ENCODE assay signal across 22 cellular contexts in genomic region chr11:68735626-68736025, GRCh38. TPM values are rescaled to one million over a fixed set of nuclear protein-coding genes. Genes with fewer than 3 reads are reported as not detected.
DNase-seq lines count a peak whose midpoint lies in the region; ATAC-seq and TF ChIP-seq lines count a peak whose summit lies in the region.
"Had no signal": no experiment of that assay in that cellular context is flagged by ENCODE, and none has a peak within 500 bp of the region (broad histone marks: within the 10 kb centered on the region; RNA-seq: fewer than 3 reads in every experiment).

No MANE protein-coding gene starts in this region.

- peak; percentile 47 for ATAC-seq in upper lobe of right lung
- ATAC-seq: HCT116, Right ventricle myocardium inferior had no signal

- DNase-seq in SIG-M5 treated with dmso at 0.1 percent for 504 hours (lab: John Stamatoyannopoulos, UW; ENCODE audit: unreplicated experiment) = peak; percentile 70
- DNase-seq in SIG-M5 (lab: John Stamatoyannopoulos, UW) = no peak
- peak; percentile 43 for DNase-seq in NOMO-1 treated with dmso at 0.1 percent for 144 hours (lab: John Stamatoyannopoulos, UW; ENCODE audit: unreplicated experiment)
- DNase-seq in choroid plexus epithelial cell (ENCODE audit: low read depth) = peak; percentile 1
- no peak for DNase-seq in upper lobe of right lung
- no peak for DNase-seq in HT-29 (ENCODE audit: low spot score)
- DNase-seq in ecto neural progenitor cell (ENCODE audit: low spot score) = no peak
- DNase-seq in tibial artery = no peak
- DNase-seq: CD8-positive, alpha-beta memory T cell; GDM1; Karpas-422; NCI-H1105; NCI-H146; NCI-H2029; NCI-H226; NCI-H510A treated with DMSO at 0.1 percent for 48 hours; NCI-H748 treated with DMSO at 0.1 percent for 48 hours had no signal

- H3K4me3 ChIP-seq in choroid plexus epithelial cell (ENCODE audit: low read depth, low read length) (no peak overlapping the region), upper lobe of right lung (no peak overlapping the region), tibial artery (no peak overlapping the region)
- H3K4me3 ChIP-seq: BLaER1 treated with 17β-estradiol and CSF1 and Interleukin-3, amounts not matched to agents 10 nM and 100 nM had no signal

- H3K27me3 ChIP-seq in upper lobe of right lung (no peaks in the 10 kb centered on the region), tibial artery (no peaks in the 10 kb centered on the region)
- H3K27me3 ChIP-seq: BLaER1 treated with 17β-estradiol and CSF1 and Interleukin-3, amounts not matched to agents 10 nM and 100 nM had no signal

- H3K4me1 ChIP-seq in upper lobe of right lung (no peaks in the 10 kb centered on the region), tibial artery (no peaks in the 10 kb centered on the region)

- no peak for TF ChIP-seq CTCF in choroid plexus epithelial cell (conservative IDR thresholded peaks at IDR 0.05; ENCODE audit: low read depth, low read length)
- no peak for TF ChIP-seq CTCF in upper lobe of right lung (IDR thresholded peaks at IDR 0.05)
- no peak for TF ChIP-seq CTCF in tibial artery (IDR thresholded peaks at IDR 0.05)

- no peak overlapping the region for H3K27ac ChIP-seq in upper lobe of right lung
- H3K27ac ChIP-seq in tibial artery = no peak overlapping the region
- H3K27ac ChIP-seq: 22Rv1; BLaER1 treated with 17β-estradiol and CSF1 and Interleukin-3, amounts not matched to agents 10 nM and 100 nM had no signal

- H3K9me3 ChIP-seq in upper lobe of right lung = no peaks in the 10 kb centered on the region
- H3K9me3 ChIP-seq in tibial artery = no peaks in the 10 kb centered on the region
- H3K9me3 ChIP-seq: BLaER1 treated with 17β-estradiol and CSF1 and Interleukin-3, amounts not matched to agents 10 nM and 100 nM had no signal

- H3K36me3 ChIP-seq in upper lobe of right lung (no peaks in the 10 kb centered on the region), tibial artery (no peaks in the 10 kb centered on the region)
- H3K36me3 ChIP-seq: BLaER1 treated with 17β-estradiol and CSF1 and Interleukin-3, amounts not matched to agents 10 nM and 100 nM had no signal

- intact Hi-C loops in upper lobe of right lung (cut with DNase I) (no loop called here), tibial artery (cut with DNase I; ENCODE audit: low total_unique reads) (no loop called here)

RNA-seq across cellular contexts. Expression of gene TESMIN, which starts 15.7 kb away (rescaled TPM):
- total RNA-seq in upper lobe of right lung = 0.81 TPM
- 26.3 and 31.7 TPM in 2 replicates for total RNA-seq in HT-29 (2014; rRNA removed; shearing (Covaris generic))

RNA-seq across cellular contexts. Expression of gene GAL, which starts 51.3 kb away (rescaled TPM):
- not detected for total RNA-seq in upper lobe of right lung
- total RNA-seq in HT-29 (2014; rRNA removed; shearing (Covaris generic)) = not detected in 2 replicates
- total RNA-seq: M059J, Right ventricle myocardium inferior had no signal

Comparison
In these comparisons a context has a peak if more than half of its experiments do, and no peak if none do; other contexts are left out.
1. DNase-seq: peak in SIG-M5 treated with dmso at 0.1 percent for 504 hours (single experiment), NOMO-1 treated with dmso at 0.1 percent for 144 hours (single experiment) and choroid plexus epithelial cell (single experiment); none in SIG-M5 (single experiment), upper lobe of right lung (single experiment), HT-29 (single experiment), ecto neural progenitor cell (single experiment) and tibial artery (0 of 2).
2. RNA of gene TESMIN, which starts 15.7 kb away (total RNA-seq): 26.3 to 31.7 TPM in HT-29; 0.81 TPM in upper lobe of right lung (single experiment); every median in the first group is over 10 times any median in the second.